In the genomic region with DNA sequence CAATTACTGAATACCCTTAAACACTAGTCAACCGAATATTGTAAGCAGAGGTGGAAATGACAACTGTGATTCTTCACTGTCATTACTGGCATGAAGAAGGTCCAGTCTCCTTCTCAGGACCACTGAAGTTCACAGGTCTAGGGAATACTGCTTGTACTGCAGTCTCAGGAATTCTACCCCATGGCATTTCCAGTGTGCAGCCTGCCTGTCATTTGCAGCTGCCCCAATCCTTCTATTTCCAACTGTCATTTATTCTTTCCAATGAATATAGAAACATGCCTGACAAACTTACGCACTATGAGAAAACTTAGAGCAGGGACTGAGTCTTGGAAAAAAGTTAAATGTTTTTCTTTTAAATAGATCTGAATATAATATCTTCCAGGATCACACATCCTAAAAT, we compare ENCODE assay signal across 27 cellular contexts.
"Had no signal": no experiment of that assay in that cellular context is flagged by ENCODE, and none has a peak within 500 bp of the region (broad histone marks: within the 10 kb centered on the region; RNA-seq: fewer than 3 reads in every experiment).

No MANE protein-coding gene starts in this region.

- H3K36me3 Mint-ChIP-seq: activated naive CD4-positive, alpha-beta T cell treated with anti-CD3 and anti-CD28 coated beads, Interleukin-2, amount 50 U/mL, for 24 hours; mesothelial cell of epicardium; natural killer cell; neural progenitor cell; WTC11 had no signal

- H2AFZ ChIP-seq: neural progenitor cell had no signal

- H3K9me3 Mint-ChIP-seq: activated CD8-positive, alpha-beta T cell treated with anti-CD3 and anti-CD28 coated beads for 36 hours; activated naive CD4-positive, alpha-beta T cell treated with anti-CD3 and anti-CD28 coated beads, Interleukin-2, amount 50 U/mL, for 24 hours; activated naive CD8-positive, alpha-beta T cell treated with anti-CD3 and anti-CD28 coated beads, Interleukin-2, amount 50 U/mL, for 24 hours; activated T-cell treated with anti-CD3 and anti-CD28 coated beads, Interleukin-2, amount 50 U/mL, for 4 hours; activated T-helper 17 cell treated with anti-CD3 and anti-CD28 coated beads, Interleukin-2, amount 50 U/mL, for 72 hours; central memory CD8-positive, alpha-beta T cell; mesothelial cell of epicardium; natural killer cell; neural progenitor cell; stimulated activated naive CD8-positive, alpha-beta T cell treated with anti-CD3 and anti-CD28 coated beads, Interleukin-15, amount 100 ng/mL, for 72 hours; WTC11 had no signal

- H3K4me2 ChIP-seq: neural progenitor cell had no signal

- H3K27ac ChIP-seq: esophagus squamous epithelium, heart right ventricle, neural progenitor cell, skin epidermis, thyroid gland, vagina had no signal

- ATAC-seq: activated CD8-positive, alpha-beta T cell treated with anti-CD3 and anti-CD28 coated beads for 36 hours; activated naive CD8-positive, alpha-beta T cell treated with anti-CD3 and anti-CD28 coated beads, Interleukin-2, amount 50 U/mL, for 24 hours; activated T-cell treated with anti-CD3 and anti-CD28 coated beads, Interleukin-2, amount 50 U/mL, for 4 hours; activated T-helper 17 cell treated with anti-CD3 and anti-CD28 coated beads, Interleukin-2, amount 50 U/mL, for 72 hours; heart right ventricle; natural killer cell; right cardiac atrium; stimulated activated naive CD8-positive, alpha-beta T cell treated with anti-CD3 and anti-CD28 coated beads, Interleukin-15, amount 100 ng/mL, for 72 hours; WTC11 had no signal

- H3K27me3 ChIP-seq: esophagus squamous epithelium, heart right ventricle, neural progenitor cell, thyroid gland, upper lobe of left lung, vagina had no signal

- H3K4me1 Mint-ChIP-seq: activated naive CD4-positive, alpha-beta T cell treated with anti-CD3 and anti-CD28 coated beads, Interleukin-2, amount 50 U/mL, for 24 hours; activated naive CD8-positive, alpha-beta T cell treated with anti-CD3 and anti-CD28 coated beads, Interleukin-2, amount 50 U/mL, for 24 hours; activated T-helper 17 cell treated with anti-CD3 and anti-CD28 coated beads, Interleukin-2, amount 50 U/mL, for 72 hours; central memory CD8-positive, alpha-beta T cell; natural killer cell; neural progenitor cell; stimulated activated naive CD8-positive, alpha-beta T cell treated with anti-CD3 and anti-CD28 coated beads, Interleukin-15, amount 100 ng/mL, for 72 hours had no signal

- H3K27me3 Mint-ChIP-seq: activated naive CD4-positive, alpha-beta T cell treated with anti-CD3 and anti-CD28 coated beads, Interleukin-2, amount 50 U/mL, for 24 hours; stimulated activated naive CD8-positive, alpha-beta T cell treated with anti-CD3 and anti-CD28 coated beads, Interleukin-15, amount 100 ng/mL, for 72 hours had no signal

- H3K4me1 ChIP-seq: esophagus squamous epithelium, neural progenitor cell, thyroid gland, vagina had no signal

- H3K36me3 ChIP-seq: esophagus squamous epithelium, heart right ventricle, neural progenitor cell, thyroid gland, upper lobe of left lung, vagina had no signal

- H3K4me3 ChIP-seq: esophagus squamous epithelium, heart right ventricle, neural progenitor cell, skin epidermis, thyroid gland, upper lobe of left lung, vagina had no signal

- H3K9ac ChIP-seq: neural progenitor cell had no signal

- H3K4me3 Mint-ChIP-seq: activated CD8-positive, alpha-beta T cell treated with anti-CD3 and anti-CD28 coated beads for 36 hours; activated naive CD4-positive, alpha-beta T cell treated with anti-CD3 and anti-CD28 coated beads, Interleukin-2, amount 50 U/mL, for 24 hours; activated naive CD8-positive, alpha-beta T cell treated with anti-CD3 and anti-CD28 coated beads, Interleukin-2, amount 50 U/mL, for 24 hours; activated T-cell treated with anti-CD3 and anti-CD28 coated beads, Interleukin-2, amount 50 U/mL, for 4 hours; activated T-helper 17 cell treated with anti-CD3 and anti-CD28 coated beads, Interleukin-2, amount 50 U/mL, for 72 hours; central memory CD8-positive, alpha-beta T cell; mesothelial cell of epicardium; natural killer cell; neural progenitor cell; stimulated activated naive CD8-positive, alpha-beta T cell treated with anti-CD3 and anti-CD28 coated beads, Interleukin-15, amount 100 ng/mL, for 72 hours; WTC11 had no signal

- DNase-seq: activated CD4-positive, alpha-beta T cell treated with anti-CD3 and anti-CD28 coated beads, Interleukin-2, amount 50 U/mL, for 1 hour; activated CD8-positive, alpha-beta T cell treated with anti-CD3 and anti-CD28 coated beads for 36 hours; activated naive CD8-positive, alpha-beta T cell treated with anti-CD3 and anti-CD28 coated beads, Interleukin-2, amount 50 U/mL, for 24 hours; activated T-cell treated with anti-CD3 and anti-CD28 coated beads, Interleukin-2, amount 50 U/mL, for 4 hours; amygdala; effector CD8-positive, alpha-beta T cell; esophagus squamous epithelium; foreskin melanocyte; heart right ventricle; natural killer cell; occipital lobe; posterior cingulate gyrus; right cardiac atrium; stimulated activated CD4-positive, alpha-beta T cell treated with anti-CD3 and anti-CD28 coated beads, Interleukin-12 subunit alpha, Interleukin-12 subunit beta, amount 100 ng/mL, for 4 hours; stimulated activated CD4-positive, alpha-beta T cell treated with anti-CD3 and anti-CD28 coated beads, Interleukin-4, amount 100 ng/mL, for 1 hour; stimulated activated naive CD8-positive, alpha-beta T cell treated with anti-CD3 and anti-CD28 coated beads, Interleukin-15, amount 100 ng/mL, for 72 hours; T-helper 2 cell; thyroid gland; upper lobe of left lung had no signal

- H3K27ac Mint-ChIP-seq: activated CD8-positive, alpha-beta T cell treated with anti-CD3 and anti-CD28 coated beads for 36 hours; activated naive CD4-positive, alpha-beta T cell treated with anti-CD3 and anti-CD28 coated beads, Interleukin-2, amount 50 U/mL, for 24 hours; activated naive CD8-positive, alpha-beta T cell treated with anti-CD3 and anti-CD28 coated beads, Interleukin-2, amount 50 U/mL, for 24 hours; activated T-helper 17 cell treated with anti-CD3 and anti-CD28 coated beads, Interleukin-2, amount 50 U/mL, for 72 hours; mesothelial cell of epicardium; natural killer cell; neural progenitor cell; WTC11 had no signal

- H3K9me3 ChIP-seq: esophagus squamous epithelium, heart right ventricle, thyroid gland, upper lobe of left lung, vagina had no signal
